Comparison of ENCODE assay signal across 1 cellular context in genomic region chr3:37103103-37103815, GRCh38.
TF ChIP-seq lines count a peak whose summit lies in the region.

No MANE protein-coding gene starts in this region.

TF ChIP-seq in WTC11, 78 proteins besides CTCF, POLR2A, EP300 and RAD21:
- TF ChIP-seq RELA (CRISPR knock-in tag; IDR thresholded peaks at IDR 0.05; ENCODE audit: borderline replicate concordance) (no peak), FOXP1 (CRISPR knock-in tag; IDR thresholded peaks at IDR 0.05; ENCODE audit: borderline replicate concordance) (no peak), ELF4 (CRISPR knock-in tag; IDR thresholded peaks at IDR 0.05; ENCODE audit: low read depth) (no peak), ZBTB21 (CRISPR knock-in tag; IDR thresholded peaks at IDR 0.05; ENCODE audit: borderline replicate concordance) (no peak), SMAD4 (CRISPR knock-in tag; IDR thresholded peaks at IDR 0.05) (no peak), OVOL2 (CRISPR knock-in tag; IDR thresholded peaks at IDR 0.05; ENCODE audit: borderline replicate concordance) (no peak), RORB (CRISPR knock-in tag; IDR thresholded peaks at IDR 0.05) (no peak), PRRX2 (CRISPR knock-in tag; IDR thresholded peaks at IDR 0.05) (no peak), NR1H2 (CRISPR knock-in tag; IDR thresholded peaks at IDR 0.05) (no peak), ATF2 (CRISPR knock-in tag; IDR thresholded peaks at IDR 0.05; ENCODE audit: borderline replicate concordance, low read depth) (no peak), GRHL2 (CRISPR knock-in tag; IDR thresholded peaks at IDR 0.05; ENCODE audit: insufficient replicate concordance, severe bottlenecking) (no peak), GABPB1 (CRISPR knock-in tag; IDR thresholded peaks at IDR 0.05) (no peak), ARID4B (CRISPR knock-in tag; IDR thresholded peaks at IDR 0.05; ENCODE audit: borderline replicate concordance) (no peak), TEAD1 (CRISPR knock-in tag; IDR thresholded peaks at IDR 0.05) (no peak), AR (CRISPR knock-in tag; IDR thresholded peaks at IDR 0.05) (no peak), ZNF425 (CRISPR knock-in tag; conservative IDR thresholded peaks at IDR 0.05) (no peak), MXD4 (CRISPR knock-in tag; IDR thresholded peaks at IDR 0.05; ENCODE audit: borderline replicate concordance) (no peak), FOXJ3 (CRISPR knock-in tag; IDR thresholded peaks at IDR 0.05; ENCODE audit: borderline replicate concordance) (no peak)
- TF ChIP-seq, protein P1, sequence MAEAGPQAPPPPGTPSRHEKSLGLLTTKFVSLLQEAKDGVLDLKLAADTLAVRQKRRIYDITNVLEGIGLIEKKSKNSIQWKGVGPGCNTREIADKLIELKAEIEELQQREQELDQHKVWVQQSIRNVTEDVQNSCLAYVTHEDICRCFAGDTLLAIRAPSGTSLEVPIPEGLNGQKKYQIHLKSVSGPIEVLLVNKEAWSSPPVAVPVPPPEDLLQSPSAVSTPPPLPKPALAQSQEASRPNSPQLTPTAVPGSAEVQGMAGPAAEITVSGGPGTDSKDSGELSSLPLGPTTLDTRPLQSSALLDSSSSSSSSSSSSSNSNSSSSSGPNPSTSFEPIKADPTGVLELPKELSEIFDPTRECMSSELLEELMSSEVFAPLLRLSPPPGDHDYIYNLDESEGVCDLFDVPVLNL (CRISPR knock-in tag; IDR thresholded peaks at IDR 0.05; ENCODE audit: borderline replicate concordance, low read depth): no peak
- TF ChIP-seq, protein P2, sequence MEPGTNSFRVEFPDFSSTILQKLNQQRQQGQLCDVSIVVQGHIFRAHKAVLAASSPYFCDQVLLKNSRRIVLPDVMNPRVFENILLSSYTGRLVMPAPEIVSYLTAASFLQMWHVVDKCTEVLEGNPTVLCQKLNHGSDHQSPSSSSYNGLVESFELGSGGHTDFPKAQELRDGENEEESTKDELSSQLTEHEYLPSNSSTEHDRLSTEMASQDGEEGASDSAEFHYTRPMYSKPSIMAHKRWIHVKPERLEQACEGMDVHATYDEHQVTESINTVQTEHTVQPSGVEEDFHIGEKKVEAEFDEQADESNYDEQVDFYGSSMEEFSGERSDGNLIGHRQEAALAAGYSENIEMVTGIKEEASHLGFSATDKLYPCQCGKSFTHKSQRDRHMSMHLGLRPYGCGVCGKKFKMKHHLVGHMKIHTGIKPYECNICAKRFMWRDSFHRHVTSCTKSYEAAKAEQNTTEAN (CRISPR knock-in tag; IDR thresholded peaks at IDR 0.05): no peak
